Comparison of ENCODE assay signal across 1 cellular context in genomic region chr9:136119259-136120118, GRCh38.
TF ChIP-seq lines count a peak whose summit lies in the region.

No MANE protein-coding gene starts in this region.

TF ChIP-seq in HepG2, 621 proteins besides CTCF, POLR2A, EP300 and RAD21 (continued from another document and continues in another):
- TF ChIP-seq ZNF350 (CRISPR knock-in tag; IDR thresholded peaks at IDR 0.05; ENCODE audit: borderline replicate concordance, low read depth) (peak; percentile 66), SOX13 (IDR thresholded peaks at IDR 0.05) (peak; percentile 10; the same call in 1 of the 2 replicates), SOX13 (CRISPR knock-in tag; conservative IDR thresholded peaks at IDR 0.05 in 1 of 2, IDR thresholded peaks at IDR 0.05 in 1 of 2) (no peak; a peak in 1 of 4 replicates), ARID5B (CRISPR knock-in tag; IDR thresholded peaks at IDR 0.05) (peak; percentile 28; the same call in 1 of the 2 replicates), PATZ1 (CRISPR knock-in tag; IDR thresholded peaks at IDR 0.05) (peak; percentile 73), CENPT (CRISPR knock-in tag; IDR thresholded peaks at IDR 0.05; ENCODE audit: low read depth) (no peak), ESRRA (CRISPR knock-in tag; IDR thresholded peaks at IDR 0.05; ENCODE audit: low read depth) (no peak), NAIF1 (CRISPR knock-in tag; IDR thresholded peaks at IDR 0.05; ENCODE audit: borderline replicate concordance) (0 out of 2 replicates have a peak, but pooled peaks have one; percentile 52), AHR (CRISPR knock-in tag; IDR thresholded peaks at IDR 0.05) (no peak), POGK (CRISPR knock-in tag; conservative IDR thresholded peaks at IDR 0.05) (peak; percentile 66), ADNP (CRISPR knock-in tag; IDR thresholded peaks at IDR 0.05) (no peak), ZNF143 (CRISPR knock-in tag; IDR thresholded peaks at IDR 0.05) (no peak), GRHL1 (CRISPR knock-in tag; conservative IDR thresholded peaks at IDR 0.05) (no peak), REST (IDR thresholded peaks at IDR 0.05; ENCODE audit: borderline replicate concordance in 1 of 2, low read depth in 1 of 2, low read length in 2 of 2) (peak in 1 of 2 experiments; percentile 40; a peak in 1 of 4 replicates), THAP9 (CRISPR knock-in tag; IDR thresholded peaks at IDR 0.05; ENCODE audit: borderline replicate concordance) (no peak), ZFP82 (CRISPR knock-in tag; IDR thresholded peaks at IDR 0.05; ENCODE audit: borderline replicate concordance) (no peak), MYC (CRISPR knock-in tag; IDR thresholded peaks at IDR 0.05; ENCODE audit: borderline replicate concordance) (peak; percentile 43; the same call in 1 of the 2 replicates), ZNF263 (CRISPR knock-in tag; IDR thresholded peaks at IDR 0.05) (0 out of 2 replicates have a peak, but pooled peaks have one; percentile 3), GATAD1 (CRISPR knock-in tag; IDR thresholded peaks at IDR 0.05) (no peak), KLF9 (CRISPR knock-in tag; IDR thresholded peaks at IDR 0.05; ENCODE audit: low read depth) (no peak), TBX2 (CRISPR knock-in tag; IDR thresholded peaks at IDR 0.05; ENCODE audit: borderline replicate concordance) (peak; percentile 49; the same call in 1 of the 2 replicates), EED (CRISPR knock-in tag; IDR thresholded peaks at IDR 0.05) (peak; percentile 27), CENPBD1 (CRISPR knock-in tag; IDR thresholded peaks at IDR 0.05; ENCODE audit: borderline replicate concordance, low read depth) (no peak), POGZ (CRISPR knock-in tag; IDR thresholded peaks at IDR 0.05) (no peak), ZNF225 (CRISPR knock-in tag; IDR thresholded peaks at IDR 0.05) (no peak), ZBTB33 (CRISPR knock-in tag; IDR thresholded peaks at IDR 0.05) (peak; percentile 36; the same call in 1 of the 2 replicates), PAX8 (CRISPR knock-in tag; IDR thresholded peaks at IDR 0.05; ENCODE audit: borderline replicate concordance) (0 out of 2 replicates have a peak, but pooled peaks have one; percentile 21), ZNF382 (CRISPR knock-in tag; IDR thresholded peaks at IDR 0.05; ENCODE audit: borderline replicate concordance) (no peak), AGO2 (optimal IDR thresholded peaks at IDR 0.05; ENCODE audit: low read depth, low read length) (peak; percentile 78), TRIM24 (CRISPR knock-in tag; IDR thresholded peaks at IDR 0.05) (no peak), LRRFIP1 (CRISPR knock-in tag; conservative IDR thresholded peaks at IDR 0.05) (no peak), ZNF577 (CRISPR knock-in tag; IDR thresholded peaks at IDR 0.05; ENCODE audit: borderline replicate concordance, low read depth) (no peak), ZNF660 (CRISPR knock-in tag; IDR thresholded peaks at IDR 0.05; ENCODE audit: borderline replicate concordance, low read depth) (no peak)
